In genomic region chr7:158829021-158829341, GRCh38 we compare ENCODE assay signal across 8 cellular contexts. TPM values are rescaled to one million over a fixed set of nuclear protein-coding genes. Genes with fewer than 3 reads are reported as not detected.
DNase-seq lines count a peak whose midpoint lies in the region; ATAC-seq, FAIRE-seq and TF ChIP-seq lines count a peak whose summit lies in the region.

No MANE protein-coding gene starts in this region.

- H3K36me3 ChIP-seq in HepG2 (replicated peaks in 1 of 2; ENCODE audit: control insufficient read depth in 1 of 2, insufficient read depth in 2 of 2, low read length in 2 of 2): no peaks in the 10 kb centered on the region

- peak overlapping the region; percentile 91 for H3K9ac ChIP-seq in HepG2 (ENCODE audit: insufficient read depth, low read depth, low read length)

- peak overlapping the region; percentile 75 for H3K4me3 Mint-ChIP-seq in T-helper 2 cell treated with Interferon-gamma antibody and Interleukin-4, amounts not matched to agents 5 μg/mL and 100 μg/mL, for 36 hours

- peaks cover 42% of the 10 kb centered on the region for H3K79me2 ChIP-seq in HepG2 (ENCODE audit: insufficient read depth, low read length)

- 20% methylated on average over 1 of the region's 38 CpGs for WGBS in HepG2 (ENCODE audit: low lambda C conversion rate)

- CTCF ChIA-PET in HepG2 (lab: Yijun Ruan, JAX; ENCODE audit: low intra/inter-chr PET ratio, low total read pairs): interaction anchor here (1.3 kb wide), 1 partner anchor 68 kb away, joined by 3 read pairs; no protein-coding TSS in a partner anchor

- peaks cover 5% of the 10 kb centered on the region for H3K27me3 Mint-ChIP-seq in T-helper 2 cell treated with Interferon-gamma antibody and Interleukin-4, amounts not matched to agents 5 μg/mL and 100 μg/mL, for 36 hours (ENCODE audit: low read depth)

- H3K27ac ChIP-seq in coronary artery: peak overlapping the region; percentile 91 to 100
- H3K27ac ChIP-seq in HepG2 (ENCODE audit: extremely low read length, insufficient read depth, low read length): peak overlapping the region; percentile 90

- peak overlapping the region; percentile 91 for H3K4me3 ChIP-seq in coronary artery
- peak overlapping the region; percentile 77 to 96 (median 90) for H3K4me3 ChIP-seq in HepG2 (replicated peaks in 1 of 3; ENCODE audit: insufficient read depth in 1 of 3, low read depth in 2 of 3, low read length in 3 of 3)

- TF ChIP-seq CTCF in coronary artery (IDR thresholded peaks at IDR 0.05) (no peak), HepG2 (CRISPR knock-in tag; IDR thresholded peaks at IDR 0.05) (no peak)

- TF ChIP-seq POLR2A in HepG2 (IDR thresholded peaks at IDR 0.05; ENCODE audit: insufficient read depth in 1 of 2, low read depth in 2 of 2, low read length in 2 of 2): peak in 1 of 2 experiments; percentile 7; a peak in 1 of 4 replicates

- peaks cover 15% of the 10 kb centered on the region for H3K36me3 Mint-ChIP-seq in T-helper 2 cell treated with Interferon-gamma antibody and Interleukin-4, amounts not matched to agents 5 μg/mL and 100 μg/mL, for 36 hours (ENCODE audit: low read depth)

- BruUV-seq in HepG2 (replicated peaks; lab: Mats Ljungman, UMichigan): no TSS peak

- no peaks in the 10 kb centered on the region for H3K9me3 ChIP-seq in HepG2 (ENCODE audit: low read length)

- peak overlapping the region; percentile 77 for H3K27ac Mint-ChIP-seq in T-helper 2 cell treated with Interferon-gamma antibody and Interleukin-4, amounts not matched to agents 5 μg/mL and 100 μg/mL, for 36 hours

- no peaks in the 10 kb centered on the region; a peak in 1 of 5 replicates for H3K27me3 ChIP-seq in HepG2 (ENCODE audit: control insufficient read depth in 1 of 2, insufficient read depth in 2 of 2, low read length in 2 of 2)

- peak; percentile 36 for ATAC-seq in GM21786 (IDR thresholded peaks at IDR 0.05; ENCODE audit: unreplicated experiment)
- peak; percentile 70 for ATAC-seq in HepG2

- TF ChIP-seq EP300 in Ishikawa (IDR thresholded peaks at IDR 0.05; ENCODE audit: borderline replicate concordance): peak; percentile 28; the same call in 1 of the 2 replicates
- no peak for TF ChIP-seq EP300 in HepG2 (IDR thresholded peaks at IDR 0.05; ENCODE audit: low read depth in 2 of 2, low read length in 2 of 2)
- no peak for TF ChIP-seq EP300 in HepG2 (CRISPR knock-in tag; IDR thresholded peaks at IDR 0.05; ENCODE audit: borderline replicate concordance)

- TF ChIP-seq RAD21 in Ishikawa (IDR thresholded peaks at IDR 0.05; ENCODE audit: low read depth) (peak; percentile 38; the same call in 1 of the 2 replicates), HepG2 (CRISPR knock-in tag; IDR thresholded peaks at IDR 0.05) (no peak; the same call in 1 of the 2 replicates)

- DNase-seq in NCI-H345 (lab: John Stamatoyannopoulos, UW) (peak; percentile 71), NCI-H345 treated with DMSO at 0.1 percent for 48 hours (lab: John Stamatoyannopoulos, UW; ENCODE audit: unreplicated experiment) (no peak), coronary artery (ENCODE audit: low spot score) (no peak), HepG2 (ENCODE audit: low spot score) (peak; percentile 20)
- DNase-seq in T-helper 2 cell treated with Interferon-gamma antibody and Interleukin-4, amounts not matched to agents 5 μg/mL and 100 μg/mL, for 36 hours (ENCODE audit: low spot score): no peak
- DNase-seq in stimulated activated CD4-positive, alpha-beta T cell treated with anti-CD3 and anti-CD28 coated beads, Interleukin-4, amount 100 ng/mL, for 24 hours: peak; percentile 65

- no peak overlapping the region for H2AFZ ChIP-seq in HepG2 (ENCODE audit: low read length)

- peaks cover 11% of the 10 kb centered on the region for H4K20me1 ChIP-seq in HepG2 (ENCODE audit: insufficient read depth, low read length)

- H3K4me1 Mint-ChIP-seq in T-helper 2 cell treated with Interferon-gamma antibody and Interleukin-4, amounts not matched to agents 5 μg/mL and 100 μg/mL, for 36 hours (ENCODE audit: low read depth): peaks cover 39% of the 10 kb centered on the region

- in situ Hi-C loops in HepG2 (cut with HindIII; ENCODE audit: extremely low pct_ligation_motif_present, low pct_unique_long_range_greater_than_20kb): no loop called here

- POLR2A ChIA-PET in HepG2 (lab: Yijun Ruan, JAX): interaction anchor here (1.3 to 3.2 kb wide), 5 partner anchors 10 to 148 kb away, joined by 6 to 28 read pairs (median 19); partner anchors contain the start of gene NCAPG2

- intact Hi-C loops in HepG2 (cut with micrococcal nuclease; ENCODE audit: unreplicated experiment): loop anchor here (1.0 kb wide), 1 partner anchor 20 kb away; no protein-coding TSS in a partner anchor

- H3K9me3 Mint-ChIP-seq in T-helper 2 cell treated with Interferon-gamma antibody and Interleukin-4, amounts not matched to agents 5 μg/mL and 100 μg/mL, for 36 hours: no peaks in the 10 kb centered on the region

- no peak for FAIRE-seq in HepG2 (lab: Jason Lieb, UNC)

- H3K4me1 ChIP-seq in HepG2 (ENCODE audit: insufficient read depth, low read length): peaks cover 46% of the 10 kb centered on the region

- H3K4me2 ChIP-seq in HepG2 (ENCODE audit: low read depth, low read length): peak overlapping the region; percentile 94

TF ChIP-seq in Ishikawa, 13 proteins besides CTCF, POLR2A, EP300 and RAD21:
- no peak for TF ChIP-seq CEBPB (IDR thresholded peaks at IDR 0.05)
- TF ChIP-seq MAX (IDR thresholded peaks at IDR 0.05): peak; percentile 72
- peak; percentile 94; the same call in 1 of the 2 replicates for TF ChIP-seq ZBTB7A (IDR thresholded peaks at IDR 0.05; ENCODE audit: low read depth)
- no peak for TF ChIP-seq CREB1 (IDR thresholded peaks at IDR 0.05; ENCODE audit: low read depth)

TF ChIP-seq in HepG2, 621 proteins besides CTCF, POLR2A, EP300 and RAD21 (continues in another document):
- TF ChIP-seq NR3C1 (CRISPR knock-in tag; IDR thresholded peaks at IDR 0.05): no peak
- TF ChIP-seq ATF7-NPFF (CRISPR knock-in tag; IDR thresholded peaks at IDR 0.05; ENCODE audit: low read depth): peak; percentile 50; the same call in 1 of the 2 replicates
- TF ChIP-seq ZNF672 (CRISPR knock-in tag; IDR thresholded peaks at IDR 0.05): 0 out of 2 replicates have a peak, but pooled peaks have one; percentile 33
- TF ChIP-seq DBP (CRISPR knock-in tag; IDR thresholded peaks at IDR 0.05; ENCODE audit: not compliant biosample characterization): peak; percentile 11
- 0 out of 2 replicates have a peak, but pooled peaks have one; percentile 14 for TF ChIP-seq ZNF563 (CRISPR knock-in tag; IDR thresholded peaks at IDR 0.05)

RNA-seq across cellular contexts. Expression of gene ESYT2, which starts 0.3 kb away (rescaled TPM):
- total RNA-seq in HepG2 (2016; rRNA removed; fragmentation: Illumina TruSeq; extraction: Trizol): 26.0 and 37.3 TPM in 2 replicates
- total RNA-seq in HepG2 (2016; cell fraction: cytosol; rRNA removed; fragmentation: Illumina TruSeq; extraction: Trizol; ENCODE audit: low read depth): 23.2 and 25.4 TPM in 2 replicates
- 23.4 and 37.6 TPM in 2 replicates for total RNA-seq in HepG2 (2016; cell fraction: insoluble cytoplasmic fraction; rRNA removed; fragmentation: Illumina TruSeq; extraction: Trizol)
- total RNA-seq in HepG2 (2016; cell fraction: membrane; rRNA removed; fragmentation: Illumina TruSeq; extraction: Trizol): 25.1 and 27.8 TPM in 2 replicates
- total RNA-seq in HepG2 (2016; cell fraction: nucleus; rRNA removed; fragmentation: Illumina TruSeq; extraction: Trizol): 30.5 and 36.8 TPM in 2 replicates
- polyA plus RNA-seq in HepG2 (2011; rRNA removed): 28.5 and 29.6 TPM in 2 replicates
- polyA plus RNA-seq in HepG2 (2011; cell fraction: cytosol; rRNA removed): 21.0 and 24.9 TPM in 2 replicates
- 30.7 and 35.6 TPM in 2 replicates for polyA plus RNA-seq in HepG2 (2011; cell fraction: nucleus; rRNA removed)
- 24.9 and 27.0 TPM in 2 replicates for polyA plus RNA-seq in HepG2 (2012)
- 6.2 and 6.5 TPM in 2 replicates for polyA plus RNA-seq in HepG2 (2016; cell fraction: cytosol; fragmentation: Illumina TruSeq; extraction: Trizol; ENCODE audit: low read depth)
- 18.2 and 18.4 TPM in 2 replicates for polyA plus RNA-seq in HepG2 (2016; cell fraction: insoluble cytoplasmic fraction; fragmentation: Illumina TruSeq; extraction: Trizol; ENCODE audit: low read depth)
- 12.5 and 13.5 TPM in 2 replicates for polyA plus RNA-seq in HepG2 (2016; cell fraction: membrane; fragmentation: Illumina TruSeq; extraction: Trizol; ENCODE audit: low read depth)
- 36.5 and 39.4 TPM in 2 replicates for polyA plus RNA-seq in HepG2 (2016; cell fraction: nucleus; fragmentation: Illumina TruSeq; extraction: Trizol; ENCODE audit: insufficient read depth, low read depth)
- polyA minus RNA-seq in HepG2 (2011; rRNA and poly(A)+ RNA removed; ENCODE audit: low replicate concordance): 37.9 and 66.1 TPM in 2 replicates
- polyA minus RNA-seq in HepG2 (2011; cell fraction: cytosol; rRNA and poly(A)+ RNA removed): 35.0 and 40.6 TPM in 2 replicates
- 30.6 and 37.2 TPM in 2 replicates for polyA minus RNA-seq in HepG2 (2011; cell fraction: nucleus; rRNA and poly(A)+ RNA removed)

RNA-seq across cellular contexts. Expression of gene DYNC2I1, which starts 27.4 kb away (rescaled TPM):
- total RNA-seq in HepG2 (2016; rRNA removed; fragmentation: Illumina TruSeq; extraction: Trizol): 3.4 and 4.9 TPM in 2 replicates
- total RNA-seq in HepG2 (2016; cell fraction: cytosol; rRNA removed; fragmentation: Illumina TruSeq; extraction: Trizol; ENCODE audit: low read depth): 11.3 and 18.9 TPM in 2 replicates
- total RNA-seq in HepG2 (2016; cell fraction: insoluble cytoplasmic fraction; rRNA removed; fragmentation: Illumina TruSeq; extraction: Trizol): 3.1 and 3.9 TPM in 2 replicates
- total RNA-seq in HepG2 (2016; cell fraction: membrane; rRNA removed; fragmentation: Illumina TruSeq; extraction: Trizol): 4.8 and 9.2 TPM in 2 replicates
- 3.6 and 5.0 TPM in 2 replicates for total RNA-seq in HepG2 (2016; cell fraction: nucleus; rRNA removed; fragmentation: Illumina TruSeq; extraction: Trizol)
- polyA plus RNA-seq in HepG2 (2011; rRNA removed): 8.6 and 9.1 TPM in 2 replicates
- 5.3 and 9.7 TPM in 2 replicates for polyA plus RNA-seq in HepG2 (2011; cell fraction: cytosol; rRNA removed)
- polyA plus RNA-seq in HepG2 (2011; cell fraction: nucleus; rRNA removed): 24.5 and 26.0 TPM in 2 replicates
- polyA plus RNA-seq in HepG2 (2012): 4.3 and 5.5 TPM in 2 replicates
- polyA plus RNA-seq in HepG2 (2016; cell fraction: cytosol; fragmentation: Illumina TruSeq; extraction: Trizol; ENCODE audit: low read depth): 0.75 and 0.90 TPM in 2 replicates
- 3.5 and 4.2 TPM in 2 replicates for polyA plus RNA-seq in HepG2 (2016; cell fraction: insoluble cytoplasmic fraction; fragmentation: Illumina TruSeq; extraction: Trizol; ENCODE audit: low read depth)
- polyA plus RNA-seq in HepG2 (2016; cell fraction: membrane; fragmentation: Illumina TruSeq; extraction: Trizol; ENCODE audit: low read depth): 0.78 and 0.89 TPM in 2 replicates
- 9.9 and 10.3 TPM in 2 replicates for polyA plus RNA-seq in HepG2 (2016; cell fraction: nucleus; fragmentation: Illumina TruSeq; extraction: Trizol; ENCODE audit: insufficient read depth, low read depth)
- polyA minus RNA-seq in HepG2 (2011; rRNA and poly(A)+ RNA removed; ENCODE audit: low replicate concordance): 3.9 and 5.9 TPM in 2 replicates
- polyA minus RNA-seq in HepG2 (2011; cell fraction: cytosol; rRNA and poly(A)+ RNA removed): 1.9 and 2.6 TPM in 2 replicates
- polyA minus RNA-seq in HepG2 (2011; cell fraction: nucleus; rRNA and poly(A)+ RNA removed): 8.8 and 11.6 TPM in 2 replicates

Comparison
In these comparisons a context has a peak if more than half of its experiments do, and no peak if none do; other contexts are left out.
1. DNase-seq: peak in NCI-H345 (single experiment), HepG2 (single experiment) and stimulated activated CD4-positive, alpha-beta T cell treated with anti-CD3 and anti-CD28 coated beads, Interleukin-4, amount 100 ng/mL, for 24 hours (single experiment); none in NCI-H345 treated with DMSO at 0.1 percent for 48 hours (single experiment), T-helper 2 cell treated with Interferon-gamma antibody and Interleukin-4, amounts not matched to agents 5 μg/mL and 100 μg/mL, for 36 hours (single experiment) and coronary artery (single experiment).